Comparison of ENCODE assay signal across 15 cellular contexts in the genomic region with DNA sequence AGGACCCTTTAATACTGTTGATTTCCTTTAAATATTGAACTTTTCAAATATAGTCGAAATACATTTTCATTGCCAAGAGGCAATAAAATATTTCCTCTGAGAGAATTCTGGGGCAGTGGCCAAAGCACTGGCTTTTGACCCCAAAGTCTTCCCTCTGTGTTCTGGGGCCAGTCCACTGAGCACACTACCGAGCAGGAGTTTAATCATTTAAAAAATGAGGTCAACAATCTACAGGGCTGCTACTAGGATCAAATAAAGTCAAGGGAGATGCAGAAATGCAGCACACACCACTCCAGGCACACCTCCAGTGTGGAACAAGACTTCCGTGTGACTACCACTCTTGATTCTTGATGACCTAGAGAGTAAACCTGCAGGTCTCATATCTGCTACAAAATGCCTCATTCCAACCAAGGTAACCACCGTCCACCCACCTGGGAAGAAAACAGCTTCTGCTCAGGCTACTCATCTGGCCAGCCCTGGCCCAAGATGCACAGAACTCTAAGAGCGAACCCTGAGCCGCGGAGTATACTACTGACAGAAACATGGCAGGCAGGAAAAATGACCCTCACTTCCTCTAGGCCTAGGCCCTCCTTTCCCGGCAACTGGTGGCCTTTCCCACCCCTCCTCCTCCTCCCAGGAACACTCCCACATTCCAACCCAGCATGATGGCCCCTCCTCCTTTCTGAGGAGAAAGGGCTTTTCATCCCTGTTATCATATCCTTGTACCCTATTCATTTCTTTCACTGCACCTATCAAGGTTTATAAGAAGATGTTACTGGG.
A peak's percentile ranks its signal among the peaks of the same experiment; 100 is the strongest.
DNase-seq lines count a peak whose midpoint lies in the region; TF ChIP-seq lines count a peak whose summit lies in the region.
"Had no signal": no experiment of that assay in that cellular context is flagged by ENCODE, and none has a peak within 500 bp of the region (broad histone marks: within the 10 kb centered on the region; RNA-seq: fewer than 3 reads in every experiment).

No MANE protein-coding gene starts in this region.

- intact Hi-C loops in colonic mucosa (cut with DNase I): no loop called here
- intact Hi-C loops in thyroid gland (cut with DNase I): no loop called here

- no peak for TF ChIP-seq CTCF in neutrophil (IDR thresholded peaks at IDR 0.05)
- no peak for TF ChIP-seq CTCF in colonic mucosa (IDR thresholded peaks at IDR 0.05)
- no peak for TF ChIP-seq CTCF in thyroid gland (IDR thresholded peaks at IDR 0.05)

- WGBS in thyroid gland, 2 donors: 83 to 87% methylated on average over 8 of the region's 8 CpGs

- no peak for TF ChIP-seq POLR2A in thyroid gland (IDR thresholded peaks at IDR 0.05)

- H3K4me3 ChIP-seq in neutrophil (ENCODE audit: low read depth in 1 of 2, low read length in 1 of 2): no peak overlapping the region
- no peak overlapping the region for H3K4me3 ChIP-seq in colonic mucosa
- H3K4me3 ChIP-seq in thyroid gland (replicated peaks in 1 of 3): no peak overlapping the region
- H3K4me3 ChIP-seq: cardiac muscle cell, upper lobe of left lung had no signal

- H3K9ac ChIP-seq in colonic mucosa (ENCODE audit: low read depth in 2 of 2, low read length in 2 of 2): no peak overlapping the region
- H3K9ac ChIP-seq: parathyroid adenoma had no signal

- H3K9me3 ChIP-seq in neutrophil: no peaks in the 10 kb centered on the region
- no peaks in the 10 kb centered on the region for H3K9me3 ChIP-seq in colonic mucosa
- H3K9me3 ChIP-seq in thyroid gland: no peaks in the 10 kb centered on the region
- H3K9me3 ChIP-seq: upper lobe of left lung had no signal

- peak; percentile 17 for DNase-seq in EH (ENCODE audit: low read depth)
- peak; percentile 30 for DNase-seq in kidney tubule cell (ENCODE audit: low spot score)
- DNase-seq in colonic mucosa: no peak
- DNase-seq in thyroid gland: no peak
- DNase-seq in activated CD8-positive, alpha-beta memory T cell treated with anti-CD3 and anti-CD28 coated beads, Interleukin-2, amount 50 U/mL, for 4 hours: no peak
- no peak for DNase-seq in COR-L47 (lab: John Stamatoyannopoulos, UW)
- DNase-seq: MM.1S; NCI-H2171; SIG-M5; stimulated activated CD4-positive, alpha-beta T cell treated with anti-CD3 and anti-CD28 coated beads, Interleukin-15, amount 100 ng/mL, for 24 hours; upper lobe of left lung had no signal

- H3K36me3 ChIP-seq in neutrophil (peaks cover 71% of the 10 kb centered on the region), colonic mucosa (no peaks in the 10 kb centered on the region), thyroid gland (no peaks in the 10 kb centered on the region)
- H3K36me3 ChIP-seq: cardiac muscle cell, upper lobe of left lung had no signal

- H3K4me1 ChIP-seq in neutrophil (ENCODE audit: control insufficient read depth in 1 of 2, insufficient read depth in 1 of 2, low read depth in 1 of 2, low read length in 1 of 2): peaks cover 16 to 33% of the 10 kb centered on the region in 2 experiments
- no peaks in the 10 kb centered on the region for H3K4me1 ChIP-seq in colonic mucosa
- peaks cover 0 to 9% of the 10 kb centered on the region in 2 donors for H3K4me1 ChIP-seq in thyroid gland

- peak overlapping the region; percentile 87 for H3K27ac ChIP-seq in angular gyrus (ENCODE audit: low read depth, low read length)
- H3K27ac ChIP-seq in neutrophil: peak overlapping the region; percentile 12
- no peak overlapping the region for H3K27ac ChIP-seq in colonic mucosa
- H3K27ac ChIP-seq in thyroid gland: no peak overlapping the region
- H3K27ac ChIP-seq: cardiac muscle cell, parathyroid adenoma had no signal

- H3K27me3 ChIP-seq in neutrophil (no peaks in the 10 kb centered on the region), colonic mucosa (no peaks in the 10 kb centered on the region), thyroid gland (no peaks in the 10 kb centered on the region)
- H3K27me3 ChIP-seq: cardiac muscle cell, upper lobe of left lung had no signal

Comparison
In these comparisons a context has a peak if more than half of its experiments do, and no peak if none do; other contexts are left out.
1. DNase-seq: peak in EH (single experiment) and kidney tubule cell (single experiment); none in colonic mucosa (single experiment), thyroid gland (0 of 2), activated CD8-positive, alpha-beta memory T cell treated with anti-CD3 and anti-CD28 coated beads, Interleukin-2, amount 50 U/mL, for 4 hours (single experiment) and COR-L47 (single experiment).
2. H3K27ac ChIP-seq: peak in angular gyrus (single experiment) and neutrophil (single experiment); none in colonic mucosa (single experiment) and thyroid gland (0 of 3).